Comparison of ENCODE assay signal across 26 cellular contexts in genomic region chr3:195112361-195112791, GRCh38.
"Had no signal": no experiment of that assay in that cellular context is flagged by ENCODE, and none has a peak within 500 bp of the region (broad histone marks: within the 10 kb centered on the region; RNA-seq: fewer than 3 reads in every experiment).

No MANE protein-coding gene starts in this region.

- ATAC-seq: esophagus mucosa; gastrocnemius medialis; left cardiac atrium; left lung; natural killer cell; psoas muscle; stimulated activated effector memory CD8-positive, alpha-beta T cell treated with anti-CD3 and anti-CD28 coated beads, Interleukin-12 subunit alpha, Interleukin-12 subunit beta, amount 100 ng/mL, for 72 hours had no signal

- H3K4me1 ChIP-seq: colonic mucosa, gastrocnemius medialis, left lung, psoas muscle, thyroid gland had no signal

- H3K4me3 ChIP-seq: colonic mucosa, gastrocnemius medialis, hepatocyte, left lung, psoas muscle, smooth muscle cell, stomach, thyroid gland had no signal

- H3K4me3 Mint-ChIP-seq: central memory CD8-positive, alpha-beta T cell; dendritic cell treated with granulocyte-macrophage colony-stimulating factor and Interleukin-4, amounts not matched to agents 40 ng/mL and 50 ng/mL, for 4 days; endodermal cell; natural killer cell; neural crest cell; stimulated activated effector memory CD8-positive, alpha-beta T cell treated with anti-CD3 and anti-CD28 coated beads, Interleukin-12 subunit alpha, Interleukin-12 subunit beta, amount 100 ng/mL, for 72 hours; type B pancreatic cell had no signal

- H3K36me3 ChIP-seq: colonic mucosa, gastrocnemius medialis, left lung, stomach, thyroid gland had no signal

- H3K27ac Mint-ChIP-seq: dendritic cell treated with granulocyte-macrophage colony-stimulating factor and Interleukin-4, amounts not matched to agents 40 ng/mL and 50 ng/mL, for 4 days; natural killer cell; stimulated activated effector memory CD8-positive, alpha-beta T cell treated with anti-CD3 and anti-CD28 coated beads, Interleukin-12 subunit alpha, Interleukin-12 subunit beta, amount 100 ng/mL, for 72 hours; type B pancreatic cell had no signal

- H2AFZ ChIP-seq: hepatocyte had no signal

- H3K9me3 ChIP-seq: colonic mucosa, gastrocnemius medialis, left lung, psoas muscle, stomach, thyroid gland had no signal

- H3K27me3 Mint-ChIP-seq: central memory CD8-positive, alpha-beta T cell; dendritic cell treated with granulocyte-macrophage colony-stimulating factor and Interleukin-4, amounts not matched to agents 40 ng/mL and 50 ng/mL, for 4 days; type B pancreatic cell had no signal

- H3K36me3 Mint-ChIP-seq: natural killer cell; stimulated activated effector memory CD8-positive, alpha-beta T cell treated with anti-CD3 and anti-CD28 coated beads, Interleukin-12 subunit alpha, Interleukin-12 subunit beta, amount 100 ng/mL, for 72 hours; type B pancreatic cell had no signal

- H3K9me3 Mint-ChIP-seq: central memory CD8-positive, alpha-beta T cell; dendritic cell treated with granulocyte-macrophage colony-stimulating factor and Interleukin-4, amounts not matched to agents 40 ng/mL and 50 ng/mL, for 4 days; endodermal cell; natural killer cell; neural crest cell; stimulated activated effector memory CD8-positive, alpha-beta T cell treated with anti-CD3 and anti-CD28 coated beads, Interleukin-12 subunit alpha, Interleukin-12 subunit beta, amount 100 ng/mL, for 72 hours; type B pancreatic cell had no signal

- H3K4me2 ChIP-seq: hepatocyte, smooth muscle cell had no signal

- H3K79me2 ChIP-seq: hepatocyte had no signal

- DNase-seq: colonic mucosa; effector CD8-positive, alpha-beta T cell; endodermal cell; gastrocnemius medialis; head of caudate nucleus; left cardiac atrium; left lung; natural killer cell; nucleus accumbens; psoas muscle; stimulated activated CD4-positive, alpha-beta T cell treated with anti-CD3 and anti-CD28 coated beads, Interleukin-12 subunit alpha, Interleukin-12 subunit beta, amount 100 ng/mL, for 4 hours; stimulated activated CD4-positive, alpha-beta T cell treated with anti-CD3 and anti-CD28 coated beads, Interleukin-2, amount 100 ng/mL, for 24 hours; stimulated activated CD4-positive, alpha-beta T cell treated with anti-CD3 and anti-CD28 coated beads, Interleukin-4, amount 100 ng/mL, for 24 hours; stimulated activated naive CD4-positive, alpha-beta T cell treated with Interleukin-2 at 50 U/mL for 16 hours; stomach; thyroid gland had no signal

- H3K27ac ChIP-seq: colonic mucosa, epithelial cell of prostate, gastrocnemius medialis, hepatocyte, left lung, psoas muscle, thyroid gland had no signal

- FAIRE-seq: urothelium cell line had no signal

- H3K27me3 ChIP-seq: colonic mucosa, gastrocnemius medialis, hepatocyte, left lung, stomach, thyroid gland had no signal

- H3K4me1 Mint-ChIP-seq: central memory CD8-positive, alpha-beta T cell; stimulated activated effector memory CD8-positive, alpha-beta T cell treated with anti-CD3 and anti-CD28 coated beads, Interleukin-12 subunit alpha, Interleukin-12 subunit beta, amount 100 ng/mL, for 72 hours had no signal
